20 cellular contexts compared by ENCODE assay signal in the genomic region with DNA sequence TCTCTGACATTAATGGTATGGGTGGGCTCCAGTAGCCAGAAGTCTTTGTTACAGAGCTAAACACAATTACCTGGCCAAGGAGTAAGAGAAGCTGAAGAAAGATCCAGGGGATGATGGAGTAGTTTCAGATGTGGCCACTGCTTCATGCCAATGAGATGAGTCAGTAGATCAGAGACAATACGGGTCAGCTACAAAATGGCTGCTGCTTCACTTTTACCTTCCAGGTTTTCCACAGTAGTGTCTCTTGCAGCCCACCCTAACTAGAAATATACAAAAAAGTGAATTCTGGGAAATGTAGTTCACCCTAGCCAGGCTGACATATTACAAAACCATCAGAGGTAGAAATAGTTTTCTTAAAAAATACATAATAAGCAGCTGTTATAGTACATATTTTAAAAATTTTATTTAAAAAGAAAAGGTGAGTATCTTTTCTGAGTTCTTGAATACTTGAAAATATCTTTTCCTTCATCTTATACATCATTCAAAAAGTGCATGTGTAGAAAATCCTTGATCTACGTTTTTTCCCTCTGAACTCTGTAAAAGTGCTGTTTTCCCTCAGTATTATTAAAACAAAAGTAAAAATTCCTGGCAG. TPM values are rescaled to one million over a fixed set of nuclear protein-coding genes. Genes with fewer than 3 reads are reported as not detected.
DNase-seq lines count a peak whose midpoint lies in the region; ATAC-seq, FAIRE-seq and TF ChIP-seq lines count a peak whose summit lies in the region.
"Had no signal": no experiment of that assay in that cellular context is flagged by ENCODE, and none has a peak within 500 bp of the region (broad histone marks: within the 10 kb centered on the region; RNA-seq: fewer than 3 reads in every experiment).

No MANE protein-coding gene starts in this region.

- peak; percentile 86 for ATAC-seq in HCT116
- ATAC-seq in heart left ventricle, result no peak
- ATAC-seq in HG03460 (IDR thresholded peaks at IDR 0.05; ENCODE audit: unreplicated experiment), result no peak
- ATAC-seq: pancreas, Right ventricle myocardium inferior had no signal

- peak overlapping the region; percentile 42 for H3K4me2 ChIP-seq in HCT116 (ENCODE audit: low read length)

- H3K9ac ChIP-seq in HCT116 (ENCODE audit: low read length), result no peak overlapping the region

- WGBS in small intestine, 3 donors, result 63 to 72% (median 68%) methylated on average over 2 of the region's 2 CpGs
- 61 to 72% (median 64%) methylated on average over 2 of the region's 2 CpGs for WGBS in heart left ventricle, 4 donors

- peak overlapping the region; percentile 95 for H2AFZ ChIP-seq in HCT116 (ENCODE audit: low read depth, low read length, poor library complexity, severe bottlenecking)

- CTCF ChIA-PET in HCT116 (lab: Charles Lee), result no interaction called here

- H3K36me3 ChIP-seq in HCT116 (ENCODE audit: control insufficient read depth in 1 of 2, insufficient read depth in 2 of 2, low read length in 2 of 2) (no peaks in the 10 kb centered on the region), small intestine (ENCODE audit: control insufficient read depth in 2 of 2, insufficient read depth in 2 of 2, low read length in 2 of 2) (no peaks in the 10 kb centered on the region), heart left ventricle (no peaks in the 10 kb centered on the region)
- H3K36me3 ChIP-seq: pancreas, thyroid gland had no signal

- POLR2A ChIA-PET in HCT116 (lab: Charles Lee), result interaction anchor here (1.2 to 1.4 kb wide), 2 partner anchors 9 to 37 kb away, joined by 3 read pairs; no protein-coding TSS in a partner anchor

- TF ChIP-seq RAD21 in HCT116 (IDR thresholded peaks at IDR 0.05; ENCODE audit: low read depth), result no peak

- H3K27ac ChIP-seq in HCT116 (ENCODE audit: low read depth, low read length) (no peak overlapping the region), small intestine (ENCODE audit: low read depth in 1 of 2, low read length in 1 of 2) (no peak overlapping the region), heart left ventricle (no peak overlapping the region)
- H3K27ac ChIP-seq: pancreas, skin epidermis, thyroid gland had no signal

- H3K9me2 ChIP-seq in HCT116 (ENCODE audit: insufficient read depth), result no peaks in the 10 kb centered on the region

- no TSS peak for BruUV-seq in HCT116 (replicated peaks; lab: Mats Ljungman, UMichigan)

- TF ChIP-seq POLR2A in HCT116 (IDR thresholded peaks at IDR 0.05; ENCODE audit: borderline replicate concordance, extremely low read depth, insufficient read depth, insufficient read length) (no peak), heart left ventricle (IDR thresholded peaks at IDR 0.05) (no peak)

- peak; percentile 43 for DNase-seq in A172 (ENCODE audit: low spot score)
- DNase-seq in HCT116 (ENCODE audit: low read depth, low spot score), result peak; percentile 43
- peak; percentile 16 for DNase-seq in RKO (ENCODE audit: low spot score)
- DNase-seq in glomerular visceral epithelial cell (ENCODE audit: extremely low spot score), result peak; percentile 53
- DNase-seq in small intestine, result no peak
- DNase-seq in heart left ventricle, result no peak
- no peak for DNase-seq in amygdala (lab: John Stamatoyannopoulos, UW)
- DNase-seq: activated CD4-positive, alpha-beta T cell treated with anti-CD3 and anti-CD28 coated beads for 48 hours; activated CD8-positive, alpha-beta memory T cell treated with anti-CD3 and anti-CD28 coated beads, Interleukin-2, amount 50 U/mL, for 48 hours; CD4-positive, alpha-beta T cell; GDM1; MV-4-11; NCI-H82; pancreas; T-helper 2 cell; thyroid gland had no signal

- H3K27me3 ChIP-seq in HCT116 (ENCODE audit: insufficient read depth, low read length), result no peaks in the 10 kb centered on the region
- H3K27me3 ChIP-seq in small intestine (ENCODE audit: control insufficient read depth in 2 of 2, insufficient read depth in 2 of 2, low read length in 2 of 2), result no peaks in the 10 kb centered on the region
- no peaks in the 10 kb centered on the region for H3K27me3 ChIP-seq in heart left ventricle
- H3K27me3 ChIP-seq: pancreas, thyroid gland had no signal

- TF ChIP-seq CTCF in HCT116 (IDR thresholded peaks at IDR 0.05 in 2 of 3, conservative IDR thresholded peaks at IDR 0.05 in 1 of 3; ENCODE audit: borderline replicate concordance in 1 of 3, insufficient read depth in 1 of 3, low read depth in 2 of 3, low read length in 2 of 3) (no peak), heart left ventricle (IDR thresholded peaks at IDR 0.05) (no peak)

- peak overlapping the region in 1 of 2 experiments; percentile 5; a peak in 1 of 4 replicates for H3K4me3 ChIP-seq in HCT116 (replicated peaks in 1 of 2; ENCODE audit: low read depth in 1 of 2, low read length in 2 of 2)
- no peak overlapping the region for H3K4me3 ChIP-seq in small intestine (ENCODE audit: low read depth in 1 of 2, low read length in 2 of 2)
- no peak overlapping the region for H3K4me3 ChIP-seq in heart left ventricle
- H3K4me3 ChIP-seq: pancreas, skin epidermis, thyroid gland had no signal

- no peak for FAIRE-seq in small intestine (lab: Jason Lieb, UNC)
- FAIRE-seq: GM12892, pancreas had no signal

- H3K9me3 ChIP-seq in HCT116 (ENCODE audit: control insufficient read depth in 1 of 2, insufficient read depth in 1 of 2, low read depth in 1 of 2, low read length in 2 of 2), result no peaks in the 10 kb centered on the region
- peaks cover 1% of the 10 kb centered on the region for H3K9me3 ChIP-seq in small intestine (ENCODE audit: control insufficient read depth, low read depth)
- peaks cover 0 to 24% (median 0%) of the 10 kb centered on the region in 12 donors for H3K9me3 ChIP-seq in heart left ventricle
- H3K9me3 ChIP-seq: pancreas, thyroid gland had no signal

- intact Hi-C loops in HCT116 (cut with micrococcal nuclease) (no loop called here), heart left ventricle (cut with DNase I) (no loop called here)

- H3K4me1 ChIP-seq in HCT116 (ENCODE audit: control insufficient read depth in 1 of 2, insufficient read depth in 2 of 2, low read length in 2 of 2), result peaks cover 8 to 12% of the 10 kb centered on the region in 2 experiments; a peak in 3 of 4 replicates
- H3K4me1 ChIP-seq in small intestine (ENCODE audit: control insufficient read depth in 2 of 2, insufficient read depth in 1 of 2, low read depth in 1 of 2, low read length in 1 of 2), result no peaks in the 10 kb centered on the region
- no peaks in the 10 kb centered on the region for H3K4me1 ChIP-seq in heart left ventricle
- H3K4me1 ChIP-seq: pancreas, thyroid gland had no signal

- no peaks in the 10 kb centered on the region for H4K20me1 ChIP-seq in HCT116 (ENCODE audit: insufficient read depth)

- H3K79me2 ChIP-seq in HCT116 (ENCODE audit: insufficient read depth, low read length), result no peaks in the 10 kb centered on the region

- RAD21 ChIA-PET in HCT116 (lab: Charles Lee; ENCODE audit: low non-redundant PET in 1 of 2, low total read pairs in 2 of 2, uncharacterized antibody in 2 of 2, unreplicated experiment in 2 of 2), result no interaction called here

TF ChIP-seq in HCT116, 20 proteins besides CTCF, POLR2A, EP300 and RAD21 (continues in another document):
- TF ChIP-seq SIN3A (IDR thresholded peaks at IDR 0.05; ENCODE audit: low read depth) (no peak), EZH2 (IDR thresholded peaks at IDR 0.05) (no peak), EZH2phosphoT487 (IDR thresholded peaks at IDR 0.05; ENCODE audit: borderline replicate concordance) (no peak), ELF1 (IDR thresholded peaks at IDR 0.05; ENCODE audit: borderline replicate concordance, low read depth) (no peak), CEBPB (IDR thresholded peaks at IDR 0.05; ENCODE audit: low read depth) (no peak), SP1 (IDR thresholded peaks at IDR 0.05; ENCODE audit: low read depth) (no peak), FOSL1 (IDR thresholded peaks at IDR 0.05; ENCODE audit: low read depth) (peak; percentile 61), JUND (IDR thresholded peaks at IDR 0.05) (peak; percentile 66), ZFX (IDR thresholded peaks at IDR 0.05) (no peak)
- TF ChIP-seq, protein P1, sequence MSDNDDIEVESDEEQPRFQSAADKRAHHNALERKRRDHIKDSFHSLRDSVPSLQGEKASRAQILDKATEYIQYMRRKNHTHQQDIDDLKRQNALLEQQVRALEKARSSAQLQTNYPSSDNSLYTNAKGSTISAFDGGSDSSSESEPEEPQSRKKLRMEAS (IDR thresholded peaks at IDR 0.05), result no peak
- TF ChIP-seq, protein P2, sequence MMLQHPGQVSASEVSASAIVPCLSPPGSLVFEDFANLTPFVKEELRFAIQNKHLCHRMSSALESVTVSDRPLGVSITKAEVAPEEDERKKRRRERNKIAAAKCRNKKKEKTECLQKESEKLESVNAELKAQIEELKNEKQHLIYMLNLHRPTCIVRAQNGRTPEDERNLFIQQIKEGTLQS (IDR thresholded peaks at IDR 0.05), result no peak

RNA-seq across cellular contexts. Expression of a gene that starts 36.1 kb away (rescaled TPM):
- total RNA-seq in A172 (2014; rRNA removed; shearing (Covaris generic)), result 33.9 and 38.8 TPM in 2 replicates
- total RNA-seq in HCT116 (2021; ENCODE audit: unreplicated experiment) (21.8 TPM), heart left ventricle (10 to 100 TPM; 11.5 to 17.8 (median 15.4) TPM)
- polyA plus RNA-seq in HCT116 (2012), result 8.2 and 12.3 TPM in 2 replicates
- polyA plus RNA-seq in small intestine (1 to 10 TPM; 7.3 to 9.6 (median 8.5) TPM), heart left ventricle (10 to 100 TPM; 11.4 to 11.8 TPM)

RNA-seq across cellular contexts. Expression of a gene that starts 54.6 kb away (rescaled TPM):
- total RNA-seq in A172 (2014; rRNA removed; shearing (Covaris generic)), result not detected in 2 replicates
- 0.96 TPM for total RNA-seq in HCT116 (2021; ENCODE audit: unreplicated experiment)
- polyA plus RNA-seq in HCT116 (2012), result not detected in 2 replicates
- 10 to 100 TPM in 2 of 3 donors, 1 to 10 TPM in 1; 9.6 to 35.8 (median 18.9) TPM for polyA plus RNA-seq in small intestine
- 100 to 1,000 TPM in 1 of 9 donors, 10 to 100 TPM in 2, 1 to 10 TPM in 6; 4.4 to 101 (median 8.0) TPM for total RNA-seq in heart left ventricle
- 10 to 100 TPM in 1 of 2 donors, 1 to 10 TPM in 1; 3.7 to 12.1 TPM for polyA plus RNA-seq in heart left ventricle

Comparison
In these comparisons a context has a peak if more than half of its experiments do, and no peak if none do; other contexts are left out.
1. DNase-seq: peak in A172 (single experiment), HCT116 (single experiment), RKO (single experiment) and glomerular visceral epithelial cell (single experiment); none in small intestine (single experiment), heart left ventricle (0 of 5) and amygdala (0 of 56).